In the genomic region with DNA sequence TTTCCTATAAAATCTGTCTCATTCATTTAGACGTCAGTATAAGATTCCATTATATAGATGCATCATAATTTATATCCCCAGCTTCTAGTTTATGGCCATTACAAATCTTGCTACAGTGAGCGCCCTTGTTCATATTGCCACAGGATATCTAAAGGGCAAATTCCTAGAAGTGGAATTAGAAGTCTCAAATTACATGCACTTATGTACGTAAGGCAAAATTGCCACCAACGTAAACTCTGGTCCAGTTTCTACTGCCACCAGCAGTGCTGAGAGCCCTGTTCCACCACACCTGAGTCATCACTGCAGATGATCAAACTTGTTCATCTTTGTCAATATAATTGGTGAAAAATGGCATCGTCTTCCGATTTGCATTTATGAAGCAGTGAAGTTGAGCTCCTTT, we compare ENCODE assay signal across 1 cellular context.
TF ChIP-seq lines count a peak whose summit lies in the region.

No MANE protein-coding gene starts in this region.

TF ChIP-seq in WTC11, 78 proteins besides CTCF, POLR2A, EP300 and RAD21 (continued from another document):
- TF ChIP-seq, protein P1, sequence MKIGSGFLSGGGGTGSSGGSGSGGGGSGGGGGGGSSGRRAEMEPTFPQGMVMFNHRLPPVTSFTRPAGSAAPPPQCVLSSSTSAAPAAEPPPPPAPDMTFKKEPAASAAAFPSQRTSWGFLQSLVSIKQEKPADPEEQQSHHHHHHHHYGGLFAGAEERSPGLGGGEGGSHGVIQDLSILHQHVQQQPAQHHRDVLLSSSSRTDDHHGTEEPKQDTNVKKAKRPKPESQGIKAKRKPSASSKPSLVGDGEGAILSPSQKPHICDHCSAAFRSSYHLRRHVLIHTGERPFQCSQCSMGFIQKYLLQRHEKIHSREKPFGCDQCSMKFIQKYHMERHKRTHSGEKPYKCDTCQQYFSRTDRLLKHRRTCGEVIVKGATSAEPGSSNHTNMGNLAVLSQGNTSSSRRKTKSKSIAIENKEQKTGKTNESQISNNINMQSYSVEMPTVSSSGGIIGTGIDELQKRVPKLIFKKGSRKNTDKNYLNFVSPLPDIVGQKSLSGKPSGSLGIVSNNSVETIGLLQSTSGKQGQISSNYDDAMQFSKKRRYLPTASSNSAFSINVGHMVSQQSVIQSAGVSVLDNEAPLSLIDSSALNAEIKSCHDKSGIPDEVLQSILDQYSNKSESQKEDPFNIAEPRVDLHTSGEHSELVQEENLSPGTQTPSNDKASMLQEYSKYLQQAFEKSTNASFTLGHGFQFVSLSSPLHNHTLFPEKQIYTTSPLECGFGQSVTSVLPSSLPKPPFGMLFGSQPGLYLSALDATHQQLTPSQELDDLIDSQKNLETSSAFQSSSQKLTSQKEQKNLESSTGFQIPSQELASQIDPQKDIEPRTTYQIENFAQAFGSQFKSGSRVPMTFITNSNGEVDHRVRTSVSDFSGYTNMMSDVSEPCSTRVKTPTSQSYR (CRISPR knock-in tag; IDR thresholded peaks at IDR 0.05): no peak
- TF ChIP-seq, protein P2, sequence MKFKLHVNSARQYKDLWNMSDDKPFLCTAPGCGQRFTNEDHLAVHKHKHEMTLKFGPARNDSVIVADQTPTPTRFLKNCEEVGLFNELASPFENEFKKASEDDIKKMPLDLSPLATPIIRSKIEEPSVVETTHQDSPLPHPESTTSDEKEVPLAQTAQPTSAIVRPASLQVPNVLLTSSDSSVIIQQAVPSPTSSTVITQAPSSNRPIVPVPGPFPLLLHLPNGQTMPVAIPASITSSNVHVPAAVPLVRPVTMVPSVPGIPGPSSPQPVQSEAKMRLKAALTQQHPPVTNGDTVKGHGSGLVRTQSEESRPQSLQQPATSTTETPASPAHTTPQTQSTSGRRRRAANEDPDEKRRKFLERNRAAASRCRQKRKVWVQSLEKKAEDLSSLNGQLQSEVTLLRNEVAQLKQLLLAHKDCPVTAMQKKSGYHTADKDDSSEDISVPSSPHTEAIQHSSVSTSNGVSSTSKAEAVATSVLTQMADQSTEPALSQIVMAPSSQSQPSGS (CRISPR knock-in tag; IDR thresholded peaks at IDR 0.05; ENCODE audit: borderline replicate concordance, low read depth): no peak
- TF ChIP-seq, protein P3, sequence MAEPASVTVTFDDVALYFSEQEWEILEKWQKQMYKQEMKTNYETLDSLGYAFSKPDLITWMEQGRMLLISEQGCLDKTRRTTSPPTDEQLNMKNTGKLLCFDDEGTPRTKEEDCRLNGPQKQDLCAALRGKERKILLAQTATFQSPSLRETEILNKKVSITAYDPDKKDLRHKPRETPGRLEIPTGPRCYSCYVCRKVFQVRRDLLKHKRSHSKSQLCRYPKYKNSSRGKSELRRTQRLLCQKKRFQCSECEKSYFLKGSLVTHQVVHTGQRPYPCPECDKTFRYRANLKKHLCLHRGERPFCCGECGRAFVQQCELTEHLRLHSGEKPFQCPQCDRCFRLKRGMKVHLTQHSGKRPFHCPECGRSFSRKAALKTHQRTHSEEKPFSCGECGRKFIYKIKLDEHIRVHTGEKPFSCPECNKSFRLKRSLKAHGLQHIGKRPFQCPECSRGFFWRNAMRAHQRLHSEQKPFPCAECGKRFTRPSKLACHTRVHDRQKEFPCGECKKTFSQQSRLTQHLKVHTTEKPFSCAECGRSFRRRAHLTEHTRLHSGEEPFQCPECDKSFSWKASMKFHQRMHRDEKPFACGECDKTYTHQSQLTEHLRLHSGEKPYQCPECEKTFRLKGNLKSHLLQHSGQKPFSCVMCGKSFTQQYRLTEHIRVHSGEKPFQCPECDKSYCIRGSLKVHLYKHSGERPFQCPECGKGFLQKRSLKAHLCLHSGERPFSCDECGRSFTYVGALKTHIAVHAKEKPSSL (CRISPR knock-in tag; conservative IDR thresholded peaks at IDR 0.05): no peak
- TF ChIP-seq ATF1 (CRISPR knock-in tag; IDR thresholded peaks at IDR 0.05) (no peak), NR3C1 (CRISPR knock-in tag; conservative IDR thresholded peaks at IDR 0.05; ENCODE audit: low read depth) (no peak)
TF ChIP-seq in WTC11: peak in this region for 0.
